8 cellular contexts compared by ENCODE assay signal in genomic region chr7:69564454-69565417, GRCh38. TPM values are rescaled to one million over a fixed set of nuclear protein-coding genes. Genes with fewer than 3 reads are reported as not detected.
A peak's percentile ranks its signal among the peaks of the same experiment; 100 is the strongest.
DNase-seq lines count a peak whose midpoint lies in the region; ATAC-seq, FAIRE-seq and TF ChIP-seq lines count a peak whose summit lies in the region.

No MANE protein-coding gene starts in this region.

- H3K4me3 ChIP-seq in SK-N-MC = peak overlapping the region; percentile 55
- no peak overlapping the region for H3K4me3 ChIP-seq in endodermal cell (ENCODE audit: low read length)

- H3K9ac ChIP-seq in SK-N-MC (ENCODE audit: insufficient read length) (no peak overlapping the region), endodermal cell (ENCODE audit: extremely low read depth, low read length, poor library complexity, severe bottlenecking) (no peak overlapping the region)

- H3K27ac Mint-ChIP-seq in endodermal cell = no peak overlapping the region
- no peak overlapping the region for H3K27ac Mint-ChIP-seq in T-helper 17 cell

- no peak for FAIRE-seq in HTR-8/SVneo (lab: Jason Lieb, UNC)

- H3K4me1 ChIP-seq in endodermal cell (ENCODE audit: control insufficient read depth, insufficient read depth, low read length) = no peaks in the 10 kb centered on the region

- 78 to 91% methylated on average over 3 to 6 of the region's 7 CpGs for WGBS in endodermal cell (ENCODE audit: insufficient coverage in 1 of 2, insufficient read length in 1 of 2), 2 experiments

- ATAC-seq in GM19351 (IDR thresholded peaks at IDR 0.05; ENCODE audit: unreplicated experiment) (peak; percentile 85), GM18873 (IDR thresholded peaks at IDR 0.05; ENCODE audit: low FRiP score, unreplicated experiment) (no peak), T-helper 17 cell (no peak)

- no peak for TF ChIP-seq CTCF in endodermal cell (conservative IDR thresholded peaks at IDR 0.05)

- peaks cover 3% of the 10 kb centered on the region for H3K27me3 Mint-ChIP-seq in endodermal cell (ENCODE audit: insufficient read depth)
- peaks cover 13% of the 10 kb centered on the region for H3K27me3 Mint-ChIP-seq in T-helper 17 cell

- H3K27me3 ChIP-seq in endodermal cell (ENCODE audit: control insufficient read depth, insufficient read depth, low read length, poor library complexity, severe bottlenecking) = no peaks in the 10 kb centered on the region

- no peaks in the 10 kb centered on the region for H3K36me3 ChIP-seq in SK-N-MC (ENCODE audit: insufficient read depth, low read length)
- no peaks in the 10 kb centered on the region for H3K36me3 ChIP-seq in endodermal cell (ENCODE audit: control insufficient read depth, insufficient read depth, low read length)

- H3K4me1 Mint-ChIP-seq in endodermal cell = peaks cover 2% of the 10 kb centered on the region
- H3K4me1 Mint-ChIP-seq in T-helper 17 cell = no peaks in the 10 kb centered on the region

- H3K27ac ChIP-seq in SK-N-MC (no peak overlapping the region), endodermal cell (ENCODE audit: low read depth, low read length) (no peak overlapping the region)

- no peaks in the 10 kb centered on the region for H3K9me3 Mint-ChIP-seq in endodermal cell

- H3K36me3 Mint-ChIP-seq in endodermal cell (ENCODE audit: low read depth) (no peaks in the 10 kb centered on the region), T-helper 17 cell (ENCODE audit: low read depth) (no peaks in the 10 kb centered on the region)

- peak; percentile 10 for DNase-seq in HTR-8/SVneo (ENCODE audit: insufficient read length, low spot score)
- peak; percentile 28 for DNase-seq in SK-N-MC (ENCODE audit: low read depth, low spot score)
- peak; percentile 19 for DNase-seq in mucosa of gallbladder (ENCODE audit: low spot score)
- no peak for DNase-seq in EL
- DNase-seq in endodermal cell = no peak
- DNase-seq in T-helper 17 cell = no peak

- no peak overlapping the region for H3K4me3 Mint-ChIP-seq in endodermal cell
- H3K4me3 Mint-ChIP-seq in T-helper 17 cell = no peak overlapping the region

- H3K9me3 ChIP-seq in SK-N-MC (ENCODE audit: low read depth, low read length) (no peaks in the 10 kb centered on the region), endodermal cell (ENCODE audit: control insufficient read depth, low read length) (no peaks in the 10 kb centered on the region), T-helper 17 cell (ENCODE audit: control insufficient read depth, low read length, poor library complexity, severe bottlenecking) (no peaks in the 10 kb centered on the region)

RNA-seq across cellular contexts. Expression of gene AUTS2, which starts 33.5 kb away (rescaled TPM):
- total RNA-seq in mucosa of gallbladder (50.1 TPM), endodermal cell (100 to 1,000 TPM in 1 of 2 donors, 10 to 100 TPM in 1; 76.8 to 106 TPM), T-helper 17 cell (10 to 100 TPM; 84.2 to 89.5 TPM)
- polyA plus RNA-seq in endodermal cell (2013, experiment 1 of 2) = 120 TPM
- polyA plus RNA-seq in endodermal cell (2013, experiment 2 of 2) = 103 TPM

Comparison
In these comparisons a context has a peak if more than half of its experiments do, and no peak if none do; other contexts are left out.
1. DNase-seq: peak in HTR-8/SVneo (single experiment), SK-N-MC (single experiment) and mucosa of gallbladder (single experiment); none in EL (single experiment), endodermal cell (single experiment) and T-helper 17 cell (0 of 3).